In genomic region chr3:115500795-115501194, GRCh38 we compare ENCODE assay signal across 24 cellular contexts.
A peak's percentile ranks its signal among the peaks of the same experiment; 100 is the strongest.
DNase-seq lines count a peak whose midpoint lies in the region; ATAC-seq, FAIRE-seq and TF ChIP-seq lines count a peak whose summit lies in the region.
"Had no signal": no experiment of that assay in that cellular context is flagged by ENCODE, and none has a peak within 500 bp of the region (broad histone marks: within the 10 kb centered on the region; RNA-seq: fewer than 3 reads in every experiment).

No MANE protein-coding gene starts in this region.

- dilution Hi-C loops in endothelial cell of umbilical vein (cut with MboI; ENCODE audit: extremely low pct_ligation_motif_present, low sequenced_read_pairs), result no loop called here

- H2AFZ ChIP-seq in SK-N-SH (ENCODE audit: low read depth) (no peak overlapping the region), endothelial cell of umbilical vein (ENCODE audit: low read depth, low read length) (no peak overlapping the region)

- H3K4me3 ChIP-seq in SK-N-SH (ENCODE audit: low read depth in 2 of 2, low read length in 1 of 2) (no peak overlapping the region), endothelial cell of umbilical vein (replicated peaks in 1 of 3; ENCODE audit: insufficient read depth in 1 of 3, low read depth in 1 of 3, low read length in 3 of 3) (no peak overlapping the region), mesodermal cell (ENCODE audit: extremely low read depth, insufficient read depth, low read length, poor library complexity, severe bottlenecking) (no peak overlapping the region)
- H3K4me3 ChIP-seq: A549, BLaER1 had no signal

- no peak for ATAC-seq in SK-N-SH treated with all-trans-retinoic acid at 6 μM for 48 hours
- ATAC-seq in GM18868 (IDR thresholded peaks at IDR 0.05; ENCODE audit: unreplicated experiment), result no peak
- ATAC-seq: A549 had no signal

- H3K36me3 ChIP-seq in SK-N-SH (replicated peaks in 1 of 2; ENCODE audit: control insufficient read depth in 1 of 2, insufficient read depth in 2 of 2, low read length in 1 of 2), result no peaks in the 10 kb centered on the region
- H3K36me3 ChIP-seq in endothelial cell of umbilical vein (ENCODE audit: control insufficient read depth in 2 of 2, extremely low read depth in 1 of 2, insufficient read depth in 2 of 2, low read length in 2 of 2), result no peaks in the 10 kb centered on the region
- H3K36me3 ChIP-seq in mesodermal cell (ENCODE audit: control insufficient read depth, insufficient read depth, low read length), result no peaks in the 10 kb centered on the region
- H3K36me3 ChIP-seq: BE2C, BLaER1 had no signal

- WGBS in SK-N-SH (ENCODE audit: low lambda C conversion rate), result 9% methylated on average over 2 of the region's 2 CpGs
- WGBS in mesodermal cell (ENCODE audit: insufficient coverage in 2 of 2), 2 experiments, result 80% methylated on average over 1 of the region's 2 CpGs; no CpG with 5 or more reads in 1 of the 2 experiments

- TF ChIP-seq CTCF in SK-N-SH (IDR thresholded peaks at IDR 0.05) (no peak), endothelial cell of umbilical vein (IDR thresholded peaks at IDR 0.05; ENCODE audit: extremely low read depth in 1 of 2, insufficient read depth in 1 of 2, low read depth in 1 of 2, low read length in 2 of 2) (no peak)

- no peaks in the 10 kb centered on the region for H3F3A ChIP-seq in SK-N-SH (replicated peaks; ENCODE audit: insufficient read depth)

- peak; percentile 4 for DNase-seq in SK-N-SH
- DNase-seq in dermis microvascular lymphatic vessel endothelial cell (ENCODE audit: low read depth in 2 of 2), result peak; percentile 67 to 80
- peak; percentile 80 for DNase-seq in endothelial cell of umbilical vein (ENCODE audit: low read depth, low spot score)
- no peak for DNase-seq in NCI-H2107 (lab: John Stamatoyannopoulos, UW)
- no peak for DNase-seq in COLO829 (ENCODE audit: low spot score)
- DNase-seq: ACHN; BE2C; C1 segment of cervical spinal cord; Caco-2; Calu3; CD4-positive, alpha-beta memory T cell; CD4-positive, CD25-positive, alpha-beta regulatory T cell; CD8-positive, alpha-beta memory T cell; DMS79 treated with DMSO at 0.1 percent for 48 hours; GF-D8 had no signal

- BruUV-seq in endothelial cell of umbilical vein (replicated peaks; lab: Mats Ljungman, UMichigan), result no TSS peak

- no peaks in the 10 kb centered on the region for H3K9me1 ChIP-seq in endothelial cell of umbilical vein (replicated peaks; ENCODE audit: control insufficient read depth, extremely low read depth, insufficient read depth, low read length)

- no peak for TF ChIP-seq RAD21 in SK-N-SH (IDR thresholded peaks at IDR 0.05; ENCODE audit: low read length)

- intact Hi-C loops in endothelial cell of umbilical vein (cut with micrococcal nuclease), result loop anchor here (1.0 to 5.0 kb wide), 5 partner anchors 12 to 283 kb away; no protein-coding TSS in a partner anchor

- no peaks in the 10 kb centered on the region for H3K9me2 ChIP-seq in SK-N-SH

- no peaks in the 10 kb centered on the region; a peak in 2 of 4 replicates for H3K4me1 ChIP-seq in SK-N-SH (ENCODE audit: control insufficient read depth in 1 of 2, insufficient read depth in 2 of 2, low read depth in 1 of 2, low read length in 1 of 2)
- peaks cover 19% of the 10 kb centered on the region for H3K4me1 ChIP-seq in endothelial cell of umbilical vein (ENCODE audit: control insufficient read depth, extremely low read depth, insufficient read depth, low read length)
- H3K4me1 ChIP-seq in mesodermal cell (ENCODE audit: control insufficient read depth, insufficient read depth, low read length, poor library complexity, severe bottlenecking), result peaks cover 4% of the 10 kb centered on the region
- H3K4me1 ChIP-seq: A549, BLaER1, Caco-2 had no signal

- H3K27ac ChIP-seq in SK-N-SH (ENCODE audit: low read depth in 2 of 2, low read length in 1 of 2) (peak overlapping the region in 1 of 2 experiments; percentile 58; a peak in 1 of 4 replicates), endothelial cell of umbilical vein (ENCODE audit: insufficient read depth, low read depth, low read length) (no peak overlapping the region), mesodermal cell (ENCODE audit: low read depth, low read length, severe bottlenecking) (peak overlapping the region; percentile 39)
- H3K27ac ChIP-seq: 22Rv1, A549, BLaER1 had no signal

- no peaks in the 10 kb centered on the region for H3K79me2 ChIP-seq in SK-N-SH (ENCODE audit: insufficient read depth)
- no peaks in the 10 kb centered on the region for H3K79me2 ChIP-seq in endothelial cell of umbilical vein (ENCODE audit: control insufficient read depth, insufficient read depth, low read length)

- TF ChIP-seq EP300 in SK-N-SH (IDR thresholded peaks at IDR 0.05; ENCODE audit: borderline replicate concordance in 1 of 2, low read depth in 1 of 2, low read length in 1 of 2), result peak in 1 of 2 experiments; percentile 20; a peak in 1 of 4 replicates

- H4K20me1 ChIP-seq in SK-N-SH (ENCODE audit: insufficient read depth) (no peaks in the 10 kb centered on the region), endothelial cell of umbilical vein (replicated peaks; ENCODE audit: control insufficient read depth, extremely low read depth, insufficient read depth, low read length) (no peaks in the 10 kb centered on the region)
- H4K20me1 ChIP-seq: BLaER1 had no signal

- POLR2A ChIA-PET in SK-N-SH (lab: Yijun Ruan, JAX) (no interaction called here), endothelial cell of umbilical vein (lab: Charles Lee) (interaction anchor here (0.7 kb wide), 1 partner anchor 478 kb away, joined by 6 read pairs; no protein-coding TSS in a partner anchor)

- H3K9ac ChIP-seq in SK-N-SH (no peak overlapping the region), endothelial cell of umbilical vein (replicated peaks; ENCODE audit: extremely low read depth, insufficient read depth, low read length) (no peak overlapping the region)
- H3K9ac ChIP-seq: BLaER1 had no signal

- H3K27me3 ChIP-seq in SK-N-SH (ENCODE audit: insufficient read depth) (no peaks in the 10 kb centered on the region), endothelial cell of umbilical vein (ENCODE audit: control insufficient read depth in 2 of 2, insufficient read depth in 2 of 2, low read length in 2 of 2) (peaks cover 0 to 2% of the 10 kb centered on the region in 2 experiments)
- H3K27me3 ChIP-seq: BE2C, BLaER1 had no signal

- CTCF ChIA-PET in SK-N-SH (lab: Yijun Ruan, JAX) (interaction anchor here (1.2 kb wide), 1 partner anchor 284 kb away, joined by 5 read pairs; no protein-coding TSS in a partner anchor), endothelial cell of umbilical vein (lab: Charles Lee) (no interaction called here)

- H3K9me3 ChIP-seq in SK-N-SH (no peaks in the 10 kb centered on the region), endothelial cell of umbilical vein (replicated peaks; ENCODE audit: control insufficient read depth, insufficient read depth, low read length) (no peaks in the 10 kb centered on the region), mesodermal cell (ENCODE audit: control insufficient read depth, low read length) (peaks cover 9% of the 10 kb centered on the region)
- H3K9me3 ChIP-seq: BE2C, Caco-2 had no signal

- FAIRE-seq in endothelial cell of umbilical vein (lab: Jason Lieb, UNC), result peak; percentile 63
- FAIRE-seq: A549, D721Med, G401.6, GM12891 had no signal

- TF ChIP-seq POLR2A in endothelial cell of umbilical vein (IDR thresholded peaks at IDR 0.05; ENCODE audit: low read depth, low read length), result peak; percentile 47

- H3K4me2 ChIP-seq in SK-N-SH (no peak overlapping the region), endothelial cell of umbilical vein (ENCODE audit: insufficient read depth, low read length) (peak overlapping the region; percentile 47)
- H3K4me2 ChIP-seq: A549, BLaER1 had no signal

TF ChIP-seq in SK-N-SH, 30 proteins besides CTCF, POLR2A, EP300 and RAD21 (continues in another document):
- no peak for TF ChIP-seq ELF1 (IDR thresholded peaks at IDR 0.05)
- TF ChIP-seq CHD2 (IDR thresholded peaks at IDR 0.05; ENCODE audit: low read length, partially characterized antibody), result no peak
- TF ChIP-seq RCOR1 (IDR thresholded peaks at IDR 0.05; ENCODE audit: low read length), result 0 out of 2 replicates have a peak, but pooled peaks have one; percentile 27
- TF ChIP-seq TCF12 (IDR thresholded peaks at IDR 0.05), result no peak
- TF ChIP-seq USF1 (IDR thresholded peaks at IDR 0.05; ENCODE audit: borderline replicate concordance, low read depth), result no peak
- TF ChIP-seq JUND (IDR thresholded peaks at IDR 0.05), result no peak

TF ChIP-seq in SK-N-SH treated with all-trans-retinoic acid at 6 μM for 48 hours, 23 proteins besides CTCF, POLR2A, EP300 and RAD21 (continues in another document):
- TF ChIP-seq BACH2 (CRISPR knock-in tag; IDR thresholded peaks at IDR 0.05; ENCODE audit: borderline replicate concordance) (no peak), CSDC2 (CRISPR knock-in tag; IDR thresholded peaks at IDR 0.05) (no peak)

TF ChIP-seq in endothelial cell of umbilical vein, 7 proteins besides CTCF, POLR2A, EP300 and RAD21:
- TF ChIP-seq FOS (IDR thresholded peaks at IDR 0.05; ENCODE audit: borderline replicate concordance, insufficient read depth, low read length) (peak; percentile 41), EZH2 (IDR thresholded peaks at IDR 0.05; ENCODE audit: borderline replicate concordance, low read depth, low read length, severe bottlenecking) (no peak), MYC (IDR thresholded peaks at IDR 0.05; ENCODE audit: low read depth, low read length) (no peak), GATA2 (IDR thresholded peaks at IDR 0.05; ENCODE audit: insufficient read depth, insufficient read length, low read depth, low read length) (peak; percentile 98), JUN (IDR thresholded peaks at IDR 0.05; ENCODE audit: borderline replicate concordance, insufficient read depth, insufficient read length, low read depth) (peak; percentile 58), POLR2AphosphoS5 (IDR thresholded peaks at IDR 0.05; ENCODE audit: insufficient read depth, low read depth, low read length) (peak; percentile 58)
- TF ChIP-seq, protein P1, sequence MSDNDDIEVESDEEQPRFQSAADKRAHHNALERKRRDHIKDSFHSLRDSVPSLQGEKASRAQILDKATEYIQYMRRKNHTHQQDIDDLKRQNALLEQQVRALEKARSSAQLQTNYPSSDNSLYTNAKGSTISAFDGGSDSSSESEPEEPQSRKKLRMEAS (IDR thresholded peaks at IDR 0.05; ENCODE audit: insufficient read depth, insufficient read length), result no peak

Comparison
In these comparisons a context has a peak if more than half of its experiments do, and no peak if none do; other contexts are left out.
1. DNase-seq: peak in SK-N-SH (single experiment), dermis microvascular lymphatic vessel endothelial cell (2 of 2) and endothelial cell of umbilical vein (single experiment); none in NCI-H2107 (single experiment) and COLO829 (single experiment).